ENCODE assay signal across 11 cellular contexts in the genomic region with DNA sequence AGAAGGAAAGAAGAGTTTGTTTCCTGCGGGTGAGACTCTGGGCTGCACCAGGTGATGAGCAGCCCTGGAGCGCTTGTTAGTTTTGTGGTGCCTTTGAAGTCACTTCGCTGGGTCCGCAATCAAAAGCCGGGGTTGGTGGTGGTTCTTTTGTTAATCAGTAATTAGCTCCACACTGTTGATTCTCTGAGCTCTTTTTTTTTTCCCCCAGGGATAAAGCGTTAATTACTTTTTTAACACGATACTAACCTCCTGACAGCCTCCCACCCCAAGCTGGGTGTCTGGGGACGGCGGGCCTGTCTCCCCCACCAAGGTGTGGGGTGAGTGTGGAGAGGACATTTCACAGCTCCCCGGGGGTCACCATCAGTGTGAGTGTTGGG. TPM values are rescaled to one million over a fixed set of nuclear protein-coding genes. Genes with fewer than 3 reads are reported as not detected.
DNase-seq lines count a peak whose midpoint lies in the region; TF ChIP-seq lines count a peak whose summit lies in the region.
"Had no signal": no experiment of that assay in that cellular context is flagged by ENCODE, and none has a peak within 500 bp of the region (broad histone marks: within the 10 kb centered on the region; RNA-seq: fewer than 3 reads in every experiment).

No MANE protein-coding gene starts in this region.

- no peaks in the 10 kb centered on the region for H3K27me3 Mint-ChIP-seq in activated naive CD4-positive, alpha-beta T cell treated with anti-CD3 and anti-CD28 coated beads, Interleukin-2, amount 50 U/mL, for 24 hours

- intact Hi-C loops in spleen (cut with DNase I; ENCODE audit: low total_unique reads) = no loop called here

- peaks cover 5% of the 10 kb centered on the region; the same call in 1 of the 2 replicates for H3K36me3 ChIP-seq in SK-N-MC (ENCODE audit: insufficient read depth, low read length)
- H3K36me3 ChIP-seq in neuronal stem cell (replicated peaks in 1 of 2; ENCODE audit: control insufficient read depth in 2 of 2, insufficient read depth in 2 of 2, low read length in 2 of 2) = no peaks in the 10 kb centered on the region
- peaks cover 0 to 23% (median 2%) of the 10 kb centered on the region in 6 donors for H3K36me3 ChIP-seq in spleen

- DNase-seq in GM12865 (ENCODE audit: low read depth) = peak; percentile 25
- no peak for DNase-seq in SK-N-MC (ENCODE audit: low read depth, low spot score)
- no peak for DNase-seq in neuronal stem cell (ENCODE audit: low spot score)
- DNase-seq in kidney glomerular epithelial cell (lab: John Stamatoyannopoulos, UW) = no peak
- no peak for DNase-seq in NCI-H1092 (lab: John Stamatoyannopoulos, UW)
- no peak for DNase-seq in spleen
- DNase-seq in midbrain (lab: John Stamatoyannopoulos, UW) = no peak
- DNase-seq: NCI-H524 treated with DMSO at 0.1 percent for 48 hours, trophoblast cell had no signal

- peak overlapping the region; percentile 99 for H3K27ac Mint-ChIP-seq in activated naive CD4-positive, alpha-beta T cell treated with anti-CD3 and anti-CD28 coated beads, Interleukin-2, amount 50 U/mL, for 24 hours

- H3K4me1 ChIP-seq in neuronal stem cell (ENCODE audit: control insufficient read depth in 2 of 2, insufficient read depth in 1 of 2, low read depth in 1 of 2, low read length in 2 of 2) (peaks cover 17 to 30% of the 10 kb centered on the region in 2 donors), spleen (peaks cover 11 to 89% (median 55%) of the 10 kb centered on the region in 6 donors)

- H3K18ac ChIP-seq in neuronal stem cell (ENCODE audit: low read length) = no peak overlapping the region

- H2BK5ac ChIP-seq in neuronal stem cell (ENCODE audit: low read length) = no peak overlapping the region

- H3K27ac ChIP-seq in SK-N-MC (peak overlapping the region; percentile 21; the same call in 1 of the 2 replicates), neuronal stem cell (replicated peaks; ENCODE audit: low read length) (no peak overlapping the region), spleen (peak overlapping the region in 2 of 8 donors; percentile 21 to 25)

- H3K9ac ChIP-seq in SK-N-MC (ENCODE audit: insufficient read length) (no peak overlapping the region), neuronal stem cell (ENCODE audit: low read depth, low read length, poor library complexity) (no peak overlapping the region)

- WGBS in neuronal stem cell (ENCODE audit: extremely low coverage in 2 of 2, insufficient read length in 2 of 2, insufficient replicate concordance in 1 of 2), 2 donors = no CpG with 5 or more reads among the region's 10 CpGs
- 62 to 81% (median 77%) methylated on average over 10 of the region's 10 CpGs for WGBS in spleen, 5 donors

- H3K4me3 ChIP-seq in GM12865 (ENCODE audit: low read depth, low read length) (no peak overlapping the region), SK-N-MC (no peak overlapping the region), neuronal stem cell (ENCODE audit: low read length in 2 of 2) (no peak overlapping the region), spleen (no peak overlapping the region)
- H3K4me3 ChIP-seq: smooth muscle cell had no signal

- no peak for TF ChIP-seq POLR2A in spleen (IDR thresholded peaks at IDR 0.05)

- no peak overlapping the region for H2BK15ac ChIP-seq in neuronal stem cell (ENCODE audit: low read length)

- peaks cover 5% of the 10 kb centered on the region for H3K36me3 Mint-ChIP-seq in activated naive CD4-positive, alpha-beta T cell treated with anti-CD3 and anti-CD28 coated beads, Interleukin-2, amount 50 U/mL, for 24 hours

- H3K4me1 Mint-ChIP-seq in activated naive CD4-positive, alpha-beta T cell treated with anti-CD3 and anti-CD28 coated beads, Interleukin-2, amount 50 U/mL, for 24 hours = peaks cover 64% of the 10 kb centered on the region

- no peaks in the 10 kb centered on the region for H3K79me1 ChIP-seq in neuronal stem cell (ENCODE audit: low read depth, low read length)

- no peak overlapping the region for H3K4me2 ChIP-seq in neuronal stem cell (ENCODE audit: insufficient read depth, low read length, poor library complexity, severe bottlenecking)
- H3K4me2 ChIP-seq: smooth muscle cell had no signal

- H2BK12ac ChIP-seq in neuronal stem cell (ENCODE audit: low read length) = no peak overlapping the region

- no peak overlapping the region for H3K23ac ChIP-seq in neuronal stem cell (ENCODE audit: low read depth, low read length, poor library complexity)

- H3K27me3 ChIP-seq in neuronal stem cell (ENCODE audit: control insufficient read depth in 3 of 3, insufficient read depth in 3 of 3, low read depth in 1 of 3, low read length in 3 of 3) (peaks cover 0 to 2% (median 0%) of the 10 kb centered on the region in 3 experiments), spleen (replicated peaks in 1 of 7) (no peaks in the 10 kb centered on the region)

- H2AK5ac ChIP-seq in neuronal stem cell (ENCODE audit: low read depth, low read length) = peak overlapping the region; percentile 60

- no peak overlapping the region for H4K8ac ChIP-seq in neuronal stem cell (ENCODE audit: low read depth, low read length)

- no peak overlapping the region for H3K14ac ChIP-seq in neuronal stem cell (ENCODE audit: low read length)

- H3K9me3 ChIP-seq in SK-N-MC (ENCODE audit: low read depth, low read length) (no peaks in the 10 kb centered on the region), neuronal stem cell (replicated peaks in 1 of 2; ENCODE audit: control insufficient read depth in 2 of 2, insufficient read depth in 1 of 2, low read depth in 1 of 2, low read length in 2 of 2) (peaks cover 0 to 2% of the 10 kb centered on the region in 2 donors), spleen (no peaks in the 10 kb centered on the region)

- no peak overlapping the region for H4K91ac ChIP-seq in neuronal stem cell (ENCODE audit: low read depth, low read length, poor library complexity)

- TF ChIP-seq CTCF in GM12865 (IDR thresholded peaks at IDR 0.05; ENCODE audit: insufficient read depth, low read depth, low read length, missing control alignments) = no peak
- TF ChIP-seq CTCF in spleen (IDR thresholded peaks at IDR 0.05 in 8 of 11, conservative IDR thresholded peaks at IDR 0.05 in 3 of 11) = no peak

- no peak overlapping the region for H2AFZ ChIP-seq in neuronal stem cell (ENCODE audit: low read length)

- peak overlapping the region; percentile 75 for H3K4me3 Mint-ChIP-seq in activated naive CD4-positive, alpha-beta T cell treated with anti-CD3 and anti-CD28 coated beads, Interleukin-2, amount 50 U/mL, for 24 hours

- no peaks in the 10 kb centered on the region for H3K9me3 Mint-ChIP-seq in activated naive CD4-positive, alpha-beta T cell treated with anti-CD3 and anti-CD28 coated beads, Interleukin-2, amount 50 U/mL, for 24 hours

- no peak overlapping the region for H2BK120ac ChIP-seq in neuronal stem cell (ENCODE audit: low read depth, low read length)

- no peak overlapping the region for H3K4ac ChIP-seq in neuronal stem cell (ENCODE audit: low read length)

RNA-seq across cellular contexts. Expression of a gene that starts 56.6 kb away (rescaled TPM):
- 7.7 TPM for polyA plus RNA-seq in neuronal stem cell (2013, experiment 1 of 2)
- 7.4 TPM for polyA plus RNA-seq in neuronal stem cell (2013, experiment 2 of 2)
- total RNA-seq in spleen = 10 to 100 TPM; 50.8 to 92.0 (median 64.5) TPM
- polyA plus RNA-seq in spleen = 10 to 100 TPM in 1 of 3 donors, 1 to 10 TPM in 2; 6.9 to 20.7 (median 8.3) TPM
